19 cellular contexts compared by ENCODE assay signal in genomic region chr13:113149711-113150544, GRCh38. TPM values are rescaled to one million over a fixed set of nuclear protein-coding genes. Genes with fewer than 3 reads are reported as not detected.
DNase-seq lines count a peak whose midpoint lies in the region; ATAC-seq and TF ChIP-seq lines count a peak whose summit lies in the region.
"Had no signal": no experiment of that assay in that cellular context is flagged by ENCODE, and none has a peak within 500 bp of the region (broad histone marks: within the 10 kb centered on the region; RNA-seq: fewer than 3 reads in every experiment).

No MANE protein-coding gene starts in this region.

- TF ChIP-seq CTCF in coronary artery (IDR thresholded peaks at IDR 0.05), result no peak
- TF ChIP-seq CTCF in upper lobe of right lung (IDR thresholded peaks at IDR 0.05), result no peak
- no peak for TF ChIP-seq CTCF in neural progenitor cell (IDR thresholded peaks at IDR 0.05)

- peak; percentile 16 for DNase-seq in activated T-cell treated with anti-CD3 and anti-CD28 coated beads, Interleukin-2, amount 50 U/mL, for 24 hours
- no peak for DNase-seq in activated T-cell treated with anti-CD3 and anti-CD28 coated beads, Interleukin-2, amount 50 U/mL, for 1 hour
- DNase-seq in coronary artery (ENCODE audit: low spot score) (peak; percentile 67), mesenteric fat pad (ENCODE audit: low spot score) (peak; percentile 87), upper lobe of right lung (no peak), foreskin melanocyte (no peak), neural progenitor cell (ENCODE audit: low spot score) (no peak)
- DNase-seq in stimulated activated CD8-positive, alpha-beta memory T cell treated with anti-CD3 and anti-CD28 coated beads, Interleukin-4, amount 100 ng/mL, for 48 hours, result peak; percentile 17
- DNase-seq: BE2C; Calu3; CD4-positive, alpha-beta T cell; DMS53; EL; GOT3; KBM-7; NCI-H1105; NCI-H2081 had no signal

- no peak overlapping the region for H3K4me3 Mint-ChIP-seq in activated T-cell treated with anti-CD3 and anti-CD28 coated beads, Interleukin-2, amount 50 U/mL, for 24 hours
- H3K4me3 Mint-ChIP-seq in neural progenitor cell, result no peak overlapping the region
- H3K4me3 Mint-ChIP-seq: CD4-positive, alpha-beta T cell had no signal

- no peak overlapping the region for H3K27ac Mint-ChIP-seq in activated T-cell treated with anti-CD3 and anti-CD28 coated beads, Interleukin-2, amount 50 U/mL, for 24 hours
- H3K27ac Mint-ChIP-seq in neural progenitor cell, result no peak overlapping the region
- H3K27ac Mint-ChIP-seq: CD4-positive, alpha-beta T cell had no signal

- H3F3A ChIP-seq in neural progenitor cell (ENCODE audit: low read depth), result peaks cover 24% of the 10 kb centered on the region

- no peaks in the 10 kb centered on the region for H3K36me3 Mint-ChIP-seq in activated T-cell treated with anti-CD3 and anti-CD28 coated beads, Interleukin-2, amount 50 U/mL, for 24 hours (ENCODE audit: low read depth)
- no peaks in the 10 kb centered on the region for H3K36me3 Mint-ChIP-seq in neural progenitor cell

- no peak for ATAC-seq in upper lobe of right lung
- ATAC-seq: Panc1 had no signal

- H3K9me3 Mint-ChIP-seq in activated T-cell treated with anti-CD3 and anti-CD28 coated beads, Interleukin-2, amount 50 U/mL, for 24 hours, result peaks cover 1% of the 10 kb centered on the region
- no peaks in the 10 kb centered on the region for H3K9me3 Mint-ChIP-seq in neural progenitor cell
- H3K9me3 Mint-ChIP-seq: CD4-positive, alpha-beta T cell had no signal

- H3K36me3 ChIP-seq in upper lobe of right lung (no peaks in the 10 kb centered on the region), neural progenitor cell (no peaks in the 10 kb centered on the region)
- H3K36me3 ChIP-seq: BE2C had no signal

- H3K4me1 Mint-ChIP-seq in activated T-cell treated with anti-CD3 and anti-CD28 coated beads, Interleukin-2, amount 50 U/mL, for 24 hours (ENCODE audit: low read depth), result peaks cover 34% of the 10 kb centered on the region
- H3K4me1 Mint-ChIP-seq in neural progenitor cell, result peaks cover 27% of the 10 kb centered on the region

- H3K9me3 ChIP-seq in upper lobe of right lung (no peaks in the 10 kb centered on the region), neural progenitor cell (ENCODE audit: low read depth) (no peaks in the 10 kb centered on the region)
- H3K9me3 ChIP-seq: BE2C had no signal

- peaks cover 10% of the 10 kb centered on the region for H3K4me1 ChIP-seq in upper lobe of right lung
- H3K4me1 ChIP-seq in neural progenitor cell, result peaks cover 6% of the 10 kb centered on the region

- H3K4me2 ChIP-seq in neural progenitor cell, result no peak overlapping the region

- no peaks in the 10 kb centered on the region for H3K79me2 ChIP-seq in neural progenitor cell (ENCODE audit: low read depth)

- no peaks in the 10 kb centered on the region for H4K20me1 ChIP-seq in neural progenitor cell (ENCODE audit: low read depth)

- intact Hi-C loops in upper lobe of right lung (cut with DNase I), result no loop called here

- H3K27me3 ChIP-seq in upper lobe of right lung (no peaks in the 10 kb centered on the region), neural progenitor cell (peaks cover 24% of the 10 kb centered on the region)
- H3K27me3 ChIP-seq: BE2C had no signal

- H3K27ac ChIP-seq in coronary artery, result no peak overlapping the region
- no peak overlapping the region for H3K27ac ChIP-seq in upper lobe of right lung
- H3K27ac ChIP-seq in neural progenitor cell, result no peak overlapping the region

- peaks cover 14% of the 10 kb centered on the region for H3K27me3 Mint-ChIP-seq in activated T-cell treated with anti-CD3 and anti-CD28 coated beads, Interleukin-2, amount 50 U/mL, for 24 hours
- peaks cover 6% of the 10 kb centered on the region for H3K27me3 Mint-ChIP-seq in neural progenitor cell (ENCODE audit: insufficient read depth, low read depth)
- H3K27me3 Mint-ChIP-seq: CD4-positive, alpha-beta T cell had no signal

- no peak overlapping the region for H3K9ac ChIP-seq in neural progenitor cell

- H3K4me3 ChIP-seq in coronary artery, result no peak overlapping the region
- H3K4me3 ChIP-seq in upper lobe of right lung, result no peak overlapping the region
- no peak overlapping the region for H3K4me3 ChIP-seq in neural progenitor cell

- H2AFZ ChIP-seq in neural progenitor cell (replicated peaks), result no peak overlapping the region

RNA-seq across cellular contexts. Expression of gene PROZ, which starts 8.5 kb away (rescaled TPM):
- total RNA-seq in mesenteric fat pad (not detected), upper lobe of right lung (not detected), neural progenitor cell (ENCODE audit: low replicate concordance) (not detected in 2 replicates)
- total RNA-seq: Calu3; CD4-positive, alpha-beta T cell; NCI-H460 had no signal

RNA-seq across cellular contexts. Expression of gene F10, which starts 27.3 kb away (rescaled TPM):
- total RNA-seq in mesenteric fat pad (6.6 TPM), upper lobe of right lung (7.9 TPM), neural progenitor cell (ENCODE audit: low replicate concordance) (2.0 and 6.8 TPM in 2 replicates)
- total RNA-seq: Calu3; CD4-positive, alpha-beta T cell had no signal

RNA-seq across cellular contexts. Expression of gene F7, which starts 44.3 kb away (rescaled TPM):
- total RNA-seq in mesenteric fat pad (0.35 TPM), upper lobe of right lung (0.61 TPM), neural progenitor cell (ENCODE audit: low replicate concordance) (0.50 TPM in 1 of 2 replicates, not detected in the other)
- total RNA-seq: Calu3; CD4-positive, alpha-beta T cell had no signal

RNA-seq across cellular contexts. Expression of gene PCID2, which starts 58.5 kb away (rescaled TPM):
- total RNA-seq in mesenteric fat pad, result 37.4 TPM
- total RNA-seq in upper lobe of right lung, result 41.5 TPM
- total RNA-seq in neural progenitor cell (ENCODE audit: low replicate concordance), result 91.1 and 99.6 TPM in 2 replicates

RNA-seq across cellular contexts. Expression of gene CUL4A, which starts 59.5 kb away (rescaled TPM):
- total RNA-seq in mesenteric fat pad (67.0 TPM), upper lobe of right lung (57.0 TPM), neural progenitor cell (ENCODE audit: low replicate concordance) (95.1 and 96.0 TPM in 2 replicates)

Comparison
In these comparisons a context has a peak if more than half of its experiments do, and no peak if none do; other contexts are left out.
1. DNase-seq: peak in activated T-cell treated with anti-CD3 and anti-CD28 coated beads, Interleukin-2, amount 50 U/mL, for 24 hours (single experiment), coronary artery (single experiment), mesenteric fat pad (single experiment) and stimulated activated CD8-positive, alpha-beta memory T cell treated with anti-CD3 and anti-CD28 coated beads, Interleukin-4, amount 100 ng/mL, for 48 hours (single experiment); none in activated T-cell treated with anti-CD3 and anti-CD28 coated beads, Interleukin-2, amount 50 U/mL, for 1 hour (single experiment), upper lobe of right lung (single experiment), foreskin melanocyte (single experiment) and neural progenitor cell (single experiment).